11 cellular contexts compared by ENCODE assay signal in the genomic region with DNA sequence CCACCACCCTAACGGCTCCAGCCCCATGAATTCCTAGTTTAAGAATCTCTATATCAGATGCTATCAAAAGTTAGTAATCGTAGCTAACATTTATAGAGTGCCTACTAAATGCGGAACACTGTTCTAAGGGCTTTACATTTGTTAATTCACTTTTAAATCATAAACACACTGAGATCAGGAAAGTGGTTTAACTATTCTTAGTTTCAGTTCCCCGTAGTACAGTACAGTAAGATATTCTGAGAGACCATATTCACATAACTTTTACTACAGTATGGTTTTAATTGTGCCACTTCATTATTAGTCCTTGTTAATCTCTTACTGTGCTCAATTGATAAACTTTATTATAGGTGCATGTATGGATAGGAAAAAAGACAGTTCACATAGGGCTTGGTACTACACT. TPM values are rescaled to one million over a fixed set of nuclear protein-coding genes. Genes with fewer than 3 reads are reported as not detected.
A peak's percentile ranks its signal among the peaks of the same experiment; 100 is the strongest.
DNase-seq lines count a peak whose midpoint lies in the region; ATAC-seq, FAIRE-seq and TF ChIP-seq lines count a peak whose summit lies in the region.
"Had no signal": no experiment of that assay in that cellular context is flagged by ENCODE, and none has a peak within 500 bp of the region (broad histone marks: within the 10 kb centered on the region; RNA-seq: fewer than 3 reads in every experiment).

No MANE protein-coding gene starts in this region.

- POLR2A ChIA-PET in GM12878 (lab: Charles Lee), result interaction anchor here (2.0 kb wide), 1 partner anchor 18 kb away, joined by 8 read pairs; no protein-coding TSS in a partner anchor

- 35% methylated on average over 4 of the region's 4 CpGs for WGBS in GM12878 (ENCODE audit: insufficient coverage, insufficient replicate concordance, low lambda C conversion rate, missing lambda C conversion rate)

- TF ChIP-seq RAD21 in GM12878 (IDR thresholded peaks at IDR 0.05; ENCODE audit: insufficient read depth, low read depth, low read length), result no peak

- peak in 1 of 2 experiments; percentile 56; a peak in 1 of 4 replicates for TF ChIP-seq EP300 in GM12878 (IDR thresholded peaks at IDR 0.05; ENCODE audit: borderline replicate concordance in 1 of 2, control insufficient read depth in 1 of 2, low read depth in 2 of 2, low read length in 2 of 2)

- no peak overlapping the region; the same call in 1 of the 2 replicates for H3K4me3 ChIP-seq in GM12878

- RAD21 ChIA-PET in GM12878 (lab: Charles Lee; ENCODE audit: unreplicated experiment), result interaction anchor here (0.9 to 2.3 kb wide), 4 partner anchors 14 to 29 kb away, joined by 3 to 19 read pairs (median 5); partner anchors contain the start of gene SYPL1

- H3K27ac ChIP-seq in GM12878 (ENCODE audit: control insufficient read depth, insufficient read depth), result peak overlapping the region; percentile 32; the same call in 1 of the 2 replicates

- intact Hi-C loops in GM12878 (cut with micrococcal nuclease; ENCODE audit: unreplicated experiment), result loop anchor here (2.0 kb wide), 1 partner anchor 15 kb away; no protein-coding TSS in a partner anchor

- ATAC-seq in GM18907 (IDR thresholded peaks at IDR 0.05; ENCODE audit: unreplicated experiment), result peak; percentile 91
- ATAC-seq in GM21717 (IDR thresholded peaks at IDR 0.05; ENCODE audit: unreplicated experiment), result peak; percentile 82
- ATAC-seq in HG03159 (IDR thresholded peaks at IDR 0.05; ENCODE audit: unreplicated experiment), result peak; percentile 93
- peak; percentile 95 for ATAC-seq in GM12878

- CTCF ChIA-PET in GM12878 (lab: Yijun Ruan, JAX), result interaction anchor here (0.9 to 2.1 kb wide), 8 partner anchors 9 to 433 kb away, joined by 3 to 10 read pairs (median 4); no protein-coding TSS in a partner anchor

- no peaks in the 10 kb centered on the region for H3K79me2 ChIP-seq in GM12878 (ENCODE audit: control insufficient read depth, insufficient read depth, low read length)

- BruUV-seq in GM12878 (replicated peaks; lab: Mats Ljungman, UMichigan), result no TSS peak

- peak overlapping the region; percentile 80 for H3K4me2 ChIP-seq in GM12878 (ENCODE audit: control insufficient read depth, insufficient read depth)

- TF ChIP-seq POLR2A in GM12878 (IDR thresholded peaks at IDR 0.05; ENCODE audit: low read depth, low read length), result no peak

- peaks cover 17% of the 10 kb centered on the region for H3K4me1 ChIP-seq in GM12878 (ENCODE audit: control insufficient read depth, insufficient read depth, low read length)

- in situ Hi-C loops in GM12878 (cut with MboI), result no loop called here

- no peak overlapping the region for H3K9ac ChIP-seq in GM12878 (ENCODE audit: control insufficient read depth, insufficient read depth, low read length)

- H2AFZ ChIP-seq in GM12878 (ENCODE audit: control insufficient read depth, low read depth, low read length), result no peak overlapping the region

- SMC1A ChIA-PET in GM12878 (lab: Charles Lee; ENCODE audit: uncharacterized antibody, unreplicated experiment), result interaction anchor here (0.7 to 3.4 kb wide), 9 partner anchors 10 to 65 kb away, joined by 3 to 31 read pairs (median 6); no protein-coding TSS in a partner anchor

- peak; percentile 64 for FAIRE-seq in GM12878 (lab: Jason Lieb, UNC)
- FAIRE-seq: urothelium cell line had no signal

- H3K36me3 ChIP-seq in GM12878 (ENCODE audit: control insufficient read depth in 2 of 2, insufficient read depth in 2 of 2, low read length in 1 of 2), result peaks cover 5 to 10% of the 10 kb centered on the region in 2 experiments

- DNase-seq in GM12878 (ENCODE audit: low read depth, low spot score) (peak; percentile 28), LoVo (ENCODE audit: low spot score) (no peak), DMS 273 (lab: John Stamatoyannopoulos, UW; ENCODE audit: unreplicated experiment) (no peak), midbrain (lab: John Stamatoyannopoulos, UW) (no peak)
- no peak for DNase-seq in activated effector memory CD4-positive, alpha-beta T cell treated with anti-CD3 and anti-CD28 coated beads, Interleukin-2, amount 50 U/mL, for 16 hours
- DNase-seq: activated CD4-positive, alpha-beta memory T cell treated with anti-CD3 and anti-CD28 coated beads for 36 hours; KG1 had no signal

- no peaks in the 10 kb centered on the region for H4K20me1 ChIP-seq in GM12878 (ENCODE audit: control insufficient read depth, insufficient read depth)

- TF ChIP-seq CTCF in GM12878 (IDR thresholded peaks at IDR 0.05 in 2 of 3, conservative IDR thresholded peaks at IDR 0.05 in 1 of 3; ENCODE audit: control insufficient read depth in 2 of 3, extremely low read depth in 1 of 3, insufficient read depth in 1 of 3, low read depth in 3 of 3, low read length in 3 of 3), result no peak

- H3K9me3 ChIP-seq in GM12878 (replicated peaks; ENCODE audit: control insufficient read depth, insufficient read depth, low read length), result no peaks in the 10 kb centered on the region

- no peaks in the 10 kb centered on the region for H3K27me3 ChIP-seq in GM12878 (replicated peaks in 1 of 2; ENCODE audit: control insufficient read depth in 2 of 2, insufficient read depth in 2 of 2, low read length in 1 of 2)

TF ChIP-seq in GM12878, 131 proteins besides CTCF, POLR2A, EP300 and RAD21 (continues in another document):
- TF ChIP-seq NFIC (IDR thresholded peaks at IDR 0.05; ENCODE audit: low read depth, low read length), result peak; percentile 72
- no peak for TF ChIP-seq TCF3 (IDR thresholded peaks at IDR 0.05; ENCODE audit: borderline replicate concordance, insufficient read depth, low read depth, low read length)
- no peak for TF ChIP-seq LARP7 (IDR thresholded peaks at IDR 0.05)
- no peak for TF ChIP-seq RBBP5 (conservative IDR thresholded peaks at IDR 0.05)
- no peak for TF ChIP-seq HDAC2 (IDR thresholded peaks at IDR 0.05)
- no peak for TF ChIP-seq SMAD5 (IDR thresholded peaks at IDR 0.05; ENCODE audit: low read depth)
- no peak for TF ChIP-seq GATAD2B (conservative IDR thresholded peaks at IDR 0.05; ENCODE audit: low read depth)
- 0 out of 4 replicates have a peak, but pooled peaks of 1 of the 2 experiments have one; percentile 13 for TF ChIP-seq BHLHE40 (IDR thresholded peaks at IDR 0.05; ENCODE audit: borderline replicate concordance in 1 of 2, low read depth in 2 of 2, low read length in 1 of 2)
- no peak for TF ChIP-seq NRF1 (conservative IDR thresholded peaks at IDR 0.05; ENCODE audit: low read depth, low read length)
- TF ChIP-seq MYB (IDR thresholded peaks at IDR 0.05; ENCODE audit: borderline replicate concordance, low read depth, low read length), result no peak
- TF ChIP-seq SPI1 (IDR thresholded peaks at IDR 0.05; ENCODE audit: borderline replicate concordance, insufficient read depth, low read depth, low read length), result peak; percentile 93
- TF ChIP-seq EED (IDR thresholded peaks at IDR 0.05; ENCODE audit: low read depth), result no peak
- TF ChIP-seq SMC3 (IDR thresholded peaks at IDR 0.05; ENCODE audit: borderline replicate concordance, low read length), result no peak
- TF ChIP-seq ETV6 (conservative IDR thresholded peaks at IDR 0.05 in 1 of 2, IDR thresholded peaks at IDR 0.05 in 1 of 2; ENCODE audit: borderline replicate concordance in 1 of 2, low read depth in 1 of 2), result no peak
- TF ChIP-seq JUNB (IDR thresholded peaks at IDR 0.05), result peak; percentile 64
- no peak for TF ChIP-seq HCFC1 (IDR thresholded peaks at IDR 0.05; ENCODE audit: low read length)
- no peak for TF ChIP-seq CBX5 (IDR thresholded peaks at IDR 0.05; ENCODE audit: low read depth)
- TF ChIP-seq ATF7 (IDR thresholded peaks at IDR 0.05; ENCODE audit: low read depth), result 0 out of 2 replicates have a peak, but pooled peaks have one; percentile 24
- TF ChIP-seq MXI1 (IDR thresholded peaks at IDR 0.05; ENCODE audit: low read depth, low read length), result no peak
- TF ChIP-seq, protein P1, sequence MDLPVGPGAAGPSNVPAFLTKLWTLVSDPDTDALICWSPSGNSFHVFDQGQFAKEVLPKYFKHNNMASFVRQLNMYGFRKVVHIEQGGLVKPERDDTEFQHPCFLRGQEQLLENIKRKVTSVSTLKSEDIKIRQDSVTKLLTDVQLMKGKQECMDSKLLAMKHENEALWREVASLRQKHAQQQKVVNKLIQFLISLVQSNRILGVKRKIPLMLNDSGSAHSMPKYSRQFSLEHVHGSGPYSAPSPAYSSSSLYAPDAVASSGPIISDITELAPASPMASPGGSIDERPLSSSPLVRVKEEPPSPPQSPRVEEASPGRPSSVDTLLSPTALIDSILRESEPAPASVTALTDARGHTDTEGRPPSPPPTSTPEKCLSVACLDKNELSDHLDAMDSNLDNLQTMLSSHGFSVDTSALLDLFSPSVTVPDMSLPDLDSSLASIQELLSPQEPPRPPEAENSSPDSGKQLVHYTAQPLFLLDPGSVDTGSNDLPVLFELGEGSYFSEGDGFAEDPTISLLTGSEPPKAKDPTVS (IDR thresholded peaks at IDR 0.05; ENCODE audit: low read depth, low read length), result no peak
- TF ChIP-seq CHD1 (IDR thresholded peaks at IDR 0.05; ENCODE audit: low read depth, low read length), result no peak
- 0 out of 2 replicates have a peak, but pooled peaks have one; percentile 21 for TF ChIP-seq IKZF1 (conservative IDR thresholded peaks at IDR 0.05)
- TF ChIP-seq FOXM1 (IDR thresholded peaks at IDR 0.05; ENCODE audit: low read depth, low read length), result no peak
- TF ChIP-seq ZNF207 (IDR thresholded peaks at IDR 0.05; ENCODE audit: borderline replicate concordance), result no peak

RNA-seq across cellular contexts. Expression of gene SYPL1, which starts 22.5 kb away (rescaled TPM):
- 43.4 and 44.9 TPM in 2 replicates for total RNA-seq in GM12878 (2013; cell fraction: nucleolus; rRNA removed)
- total RNA-seq in GM12878 (2014; rRNA removed), result 34.5 and 41.2 TPM in 2 replicates
- total RNA-seq in GM12878 (2014; rRNA removed; fragmentation: Illumina TruSeq; extraction: Trizol), result 43.5 and 44.3 TPM in 2 replicates
- total RNA-seq in GM12878 (2021), result 63.5 and 69.1 TPM in 2 replicates
- polyA plus RNA-seq in GM12878 (2011; ENCODE audit: low read depth), result 23.9 TPM
- polyA plus RNA-seq in GM12878 (2011; rRNA removed), result 97.0 and 138 TPM in 2 replicates
- polyA plus RNA-seq in GM12878 (2011; cell fraction: cytosol; rRNA removed), result 50.4 and 71.4 TPM in 2 replicates
- 22.1 and 24.2 TPM in 2 replicates for polyA plus RNA-seq in GM12878 (2011; cell fraction: nucleus; rRNA removed)
- polyA plus RNA-seq in GM12878 (2012), result 46.9 and 54.4 TPM in 2 replicates
- polyA plus RNA-seq in GM12878 (2014; fragmentation: Illumina TruSeq; extraction: Trizol), result 78.4 and 104 TPM in 2 replicates
- 100 to 1,000 TPM; 109 to 177 TPM for polyA plus RNA-seq in GM12878 (2014; fragmentation: Nextera tagmentation; extraction: Ambion mirVana)
- 46.1 and 56.9 TPM in 2 replicates for polyA plus RNA-seq in GM12878 (2014; rRNA removed)
- polyA plus RNA-seq in GM12878 (2016; fragmentation: Nextera tagmentation; extraction: Ambion mirVana), result 100 to 1,000 TPM in 1 of 2 experiments, 10 to 100 TPM in 1; 96.2 to 103 TPM
- 105 and 152 TPM in 2 replicates for polyA minus RNA-seq in GM12878 (2011; rRNA and poly(A)+ RNA removed)
- 36.2 and 36.9 TPM in 2 replicates for polyA minus RNA-seq in GM12878 (2011; cell fraction: cytosol; rRNA and poly(A)+ RNA removed)
- polyA minus RNA-seq in GM12878 (2011; cell fraction: nucleus; rRNA and poly(A)+ RNA removed), result 22.6 and 37.8 TPM in 2 replicates
